In the genomic region with DNA sequence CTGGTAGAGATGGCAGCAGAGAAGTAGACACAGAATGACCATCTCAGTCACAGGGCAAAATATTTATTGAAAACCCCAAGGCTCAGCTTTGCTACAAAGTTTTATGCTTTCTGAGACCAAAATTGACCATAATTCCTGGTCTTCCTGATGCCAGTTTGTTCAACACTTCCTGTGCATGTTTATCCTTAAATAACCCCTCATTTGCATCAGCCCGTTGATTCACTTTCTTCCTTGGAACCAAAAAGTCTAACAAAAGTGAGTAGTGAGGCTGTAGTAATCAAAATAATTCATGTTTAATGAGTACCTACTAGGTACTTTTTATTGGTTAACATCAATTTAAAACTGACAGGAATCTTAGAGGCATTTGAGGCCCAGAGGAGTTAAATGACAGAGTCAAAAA, we compare ENCODE assay signal across 15 cellular contexts. TPM values are rescaled to one million over a fixed set of nuclear protein-coding genes. Genes with fewer than 3 reads are reported as not detected.
"Had no signal": no experiment of that assay in that cellular context is flagged by ENCODE, and none has a peak within 500 bp of the region (broad histone marks: within the 10 kb centered on the region; RNA-seq: fewer than 3 reads in every experiment).

No MANE protein-coding gene starts in this region.

- H3K27ac ChIP-seq: dorsolateral prefrontal cortex, gastroesophageal sphincter, tibial artery had no signal

- H3K36me3 Mint-ChIP-seq: activated naive CD8-positive, alpha-beta T cell; mesothelial cell of epicardium; naive B cell; stimulated activated effector memory CD8-positive, alpha-beta T cell treated with anti-CD3 and anti-CD28 coated beads, Interleukin-12 subunit alpha, Interleukin-12 subunit beta, amount 100 ng/mL, for 72 hours had no signal

- H3K9me3 Mint-ChIP-seq: mesothelial cell of epicardium, naive B cell had no signal

- H3K27me3 ChIP-seq: dorsolateral prefrontal cortex, gastroesophageal sphincter, tibial artery had no signal

- H3K27ac Mint-ChIP-seq: activated naive CD8-positive, alpha-beta T cell; mesothelial cell of epicardium; stimulated activated effector memory CD8-positive, alpha-beta T cell treated with anti-CD3 and anti-CD28 coated beads, Interleukin-12 subunit alpha, Interleukin-12 subunit beta, amount 100 ng/mL, for 72 hours had no signal

- H3K4me1 ChIP-seq: gastroesophageal sphincter, tibial artery had no signal

- H3K4me3 Mint-ChIP-seq: activated naive CD8-positive, alpha-beta T cell; mesothelial cell of epicardium; naive B cell; stimulated activated effector memory CD8-positive, alpha-beta T cell treated with anti-CD3 and anti-CD28 coated beads, Interleukin-12 subunit alpha, Interleukin-12 subunit beta, amount 100 ng/mL, for 72 hours had no signal

- FAIRE-seq: bronchial epithelial cell, kidney had no signal

- ATAC-seq: esophagus mucosa; gastroesophageal sphincter; stimulated activated effector memory CD8-positive, alpha-beta T cell treated with anti-CD3 and anti-CD28 coated beads, Interleukin-12 subunit alpha, Interleukin-12 subunit beta, amount 100 ng/mL, for 72 hours had no signal

- DNase-seq: activated CD4-positive, alpha-beta T cell treated with anti-CD3 and anti-CD28 coated beads, Interleukin-2, amount 50 U/mL, for 1 hour; activated CD4-positive, CD25-positive, alpha-beta regulatory T cell; activated effector memory CD4-positive, alpha-beta T cell treated with anti-CD3 and anti-CD28 coated beads, Interleukin-2, amount 50 U/mL, for 16 hours; activated T-cell treated with anti-CD3 and anti-CD28 coated beads, Interleukin-2, amount 50 U/mL, for 1 hour; dorsolateral prefrontal cortex; kidney; naive B cell; tibial artery had no signal

- H3K36me3 ChIP-seq: gastroesophageal sphincter, tibial artery had no signal

- H3K4me1 Mint-ChIP-seq: mesothelial cell of epicardium; naive B cell; stimulated activated effector memory CD8-positive, alpha-beta T cell treated with anti-CD3 and anti-CD28 coated beads, Interleukin-12 subunit alpha, Interleukin-12 subunit beta, amount 100 ng/mL, for 72 hours had no signal

- H3K9me3 ChIP-seq: gastroesophageal sphincter, tibial artery had no signal

- H3K4me3 ChIP-seq: dorsolateral prefrontal cortex, gastroesophageal sphincter, tibial artery had no signal

- H3K27me3 Mint-ChIP-seq: activated naive CD8-positive, alpha-beta T cell; naive B cell had no signal

RNA-seq across cellular contexts. Expression of a gene that starts 51.7 kb away (rescaled TPM):
- total RNA-seq: T-helper 2 cell treated with Interferon-gamma antibody and Interleukin-4, amounts not matched to agents 100 ng/mL and 5 ng/mL, for 36 hours had no signal
